In the genomic region with DNA sequence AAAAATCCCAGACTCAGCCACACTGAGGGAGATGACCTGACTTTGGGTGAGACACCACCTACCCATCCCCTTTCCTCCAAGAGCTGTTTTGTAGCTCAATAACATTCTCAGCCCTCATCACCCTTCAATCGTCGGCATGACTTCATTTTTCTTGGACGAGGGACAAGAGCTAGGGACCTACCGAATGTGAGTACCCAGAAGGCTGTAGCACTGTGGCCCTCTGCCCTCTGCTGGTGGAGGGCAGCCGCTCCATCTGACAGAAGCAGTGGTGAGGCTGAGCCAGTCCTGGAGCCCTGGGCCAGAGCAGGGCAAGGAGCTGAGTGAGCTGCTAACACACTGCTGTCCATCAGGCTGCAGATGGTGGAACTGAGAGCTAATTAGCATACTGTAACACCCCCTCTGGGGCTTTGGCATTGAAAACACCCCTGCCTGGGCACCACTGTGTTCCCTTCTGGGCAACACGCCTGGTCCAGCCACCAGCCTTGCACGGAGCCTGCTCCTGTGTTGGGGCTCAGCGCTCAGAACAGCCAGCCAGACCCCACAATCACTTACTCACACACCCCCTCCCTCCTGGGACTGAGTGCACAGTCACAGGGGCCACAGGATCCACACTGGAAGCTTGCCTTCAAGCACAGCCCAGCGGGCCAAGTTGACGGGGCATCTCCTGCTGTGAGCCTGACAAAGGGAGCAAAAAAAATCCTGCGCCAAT, we compare ENCODE assay signal across 8 cellular contexts. TPM values are rescaled to one million over a fixed set of nuclear protein-coding genes. Genes with fewer than 3 reads are reported as not detected.
DNase-seq lines count a peak whose midpoint lies in the region; ATAC-seq and TF ChIP-seq lines count a peak whose summit lies in the region.

No MANE protein-coding gene starts in this region.

- DNase-seq in A172 (ENCODE audit: low spot score), result peak; percentile 17
- DNase-seq in G401 (ENCODE audit: low spot score), result peak; percentile 54
- no peak for DNase-seq in Peyer's patch
- DNase-seq in endodermal cell, result peak; percentile 95
- no peak for DNase-seq in psoas muscle
- DNase-seq in superior temporal gyrus (ENCODE audit: extremely low spot score), result no peak
- no peak for DNase-seq in HuH-7.5 (ENCODE audit: low spot score)

- peaks cover 10% of the 10 kb centered on the region for H3K4me1 Mint-ChIP-seq in endodermal cell

- WGBS in endodermal cell (ENCODE audit: insufficient coverage in 1 of 2, insufficient read length in 1 of 2), 2 experiments, result 91 to 96% methylated on average over 6 to 11 of the region's 11 CpGs
- 50 to 58% (median 52%) methylated on average over 11 of the region's 11 CpGs for WGBS in psoas muscle, 3 donors

- H3K4me3 ChIP-seq in Peyer's patch (no peak overlapping the region), endodermal cell (ENCODE audit: low read length) (no peak overlapping the region), psoas muscle (no peak overlapping the region)

- H3K9me3 ChIP-seq in Peyer's patch, result no peaks in the 10 kb centered on the region
- peaks cover 9% of the 10 kb centered on the region for H3K9me3 ChIP-seq in endodermal cell (ENCODE audit: control insufficient read depth, low read length)
- H3K9me3 ChIP-seq in psoas muscle, result no peaks in the 10 kb centered on the region

- no peaks in the 10 kb centered on the region for H3K4me1 ChIP-seq in Peyer's patch
- no peaks in the 10 kb centered on the region for H3K4me1 ChIP-seq in endodermal cell (ENCODE audit: control insufficient read depth, insufficient read depth, low read length)
- H3K4me1 ChIP-seq in psoas muscle, result no peaks in the 10 kb centered on the region

- no peak for TF ChIP-seq POLR2A in Peyer's patch (IDR thresholded peaks at IDR 0.05)

- intact Hi-C loops in psoas muscle (cut with DNase I), result no loop called here

- H3K27me3 ChIP-seq in Peyer's patch (no peaks in the 10 kb centered on the region), endodermal cell (ENCODE audit: control insufficient read depth, insufficient read depth, low read length, poor library complexity, severe bottlenecking) (no peaks in the 10 kb centered on the region), psoas muscle (ENCODE audit: insufficient read depth in 3 of 3, low read length in 2 of 3) (peaks cover 0 to 53% (median 0%) of the 10 kb centered on the region in 3 donors)

- H3K27ac ChIP-seq in Peyer's patch, result no peak overlapping the region
- H3K27ac ChIP-seq in endodermal cell (ENCODE audit: low read depth, low read length), result no peak overlapping the region
- H3K27ac ChIP-seq in psoas muscle, result no peak overlapping the region

- ATAC-seq in psoas muscle (no peak), HG03354 (IDR thresholded peaks at IDR 0.05; ENCODE audit: poor library complexity, severe bottlenecking, unreplicated experiment) (no peak)

- H3K9me3 Mint-ChIP-seq in endodermal cell, result peaks cover 17% of the 10 kb centered on the region

- in situ Hi-C loops in G401 (cut with HindIII; ENCODE audit: low sequenced_read_pairs), result no loop called here

- peak in 4 of 6 experiments; percentile 26 to 55 (median 42) for TF ChIP-seq CTCF in Peyer's patch (IDR thresholded peaks at IDR 0.05)
- TF ChIP-seq CTCF in endodermal cell (conservative IDR thresholded peaks at IDR 0.05), result peak; percentile 75
- TF ChIP-seq CTCF in psoas muscle (IDR thresholded peaks at IDR 0.05), result peak; percentile 11

- H3K9ac ChIP-seq in endodermal cell (ENCODE audit: extremely low read depth, low read length, poor library complexity, severe bottlenecking), result no peak overlapping the region

- no peak overlapping the region for H3K27ac Mint-ChIP-seq in endodermal cell

- H3K36me3 ChIP-seq in Peyer's patch (no peaks in the 10 kb centered on the region), endodermal cell (ENCODE audit: control insufficient read depth, insufficient read depth, low read length) (no peaks in the 10 kb centered on the region), psoas muscle (ENCODE audit: insufficient read depth in 1 of 2, low read depth in 1 of 2) (no peaks in the 10 kb centered on the region)

- no peaks in the 10 kb centered on the region for H3K36me3 Mint-ChIP-seq in endodermal cell (ENCODE audit: low read depth)

- no peak overlapping the region for H3K4me3 Mint-ChIP-seq in endodermal cell

- no peaks in the 10 kb centered on the region for H3K27me3 Mint-ChIP-seq in endodermal cell (ENCODE audit: insufficient read depth)

RNA-seq across cellular contexts. Expression of a gene that starts 18.3 kb away (rescaled TPM):
- total RNA-seq in A172 (2014; rRNA removed; shearing (Covaris generic)), result 0.19 TPM in 1 of 2 replicates, not detected in the other
- total RNA-seq in G401 (2014; rRNA removed; shearing (Covaris generic)), result 0.58 and 0.98 TPM in 2 replicates
- 10 to 100 TPM in 1 of 4 donors, 1 to 10 TPM in 2, under 1 TPM in 1; 0.70 to 10.7 (median 2.2) TPM for total RNA-seq in Peyer's patch
- 100 to 1,000 TPM in 1 of 2 donors, 10 to 100 TPM in 1; 94.8 to 117 TPM for total RNA-seq in endodermal cell
- 65.3 TPM for polyA plus RNA-seq in endodermal cell (2013, experiment 1 of 2)
- polyA plus RNA-seq in endodermal cell (2013, experiment 2 of 2), result 52.5 TPM
- 1 to 10 TPM; 1.3 to 2.0 (median 1.5) TPM for total RNA-seq in psoas muscle
- polyA plus RNA-seq in psoas muscle, result under 1 TPM; 0.73 to 0.96 (median 0.82) TPM

RNA-seq across cellular contexts. Expression of a gene that starts 51.0 kb away (rescaled TPM):
- 5.4 and 5.6 TPM in 2 replicates for total RNA-seq in A172 (2014; rRNA removed; shearing (Covaris generic))
- 7.5 and 16.1 TPM in 2 replicates for total RNA-seq in G401 (2014; rRNA removed; shearing (Covaris generic))
- total RNA-seq in Peyer's patch (10 to 100 TPM in 2 of 4 donors, 1 to 10 TPM in 2; 4.4 to 24.8 (median 10.2) TPM), endodermal cell (10 to 100 TPM; 15.5 to 22.1 TPM), psoas muscle (1 to 10 TPM in 2 of 4 donors, under 1 TPM in 2; 0.79 to 1.9 (median 1.3) TPM)
- polyA plus RNA-seq in endodermal cell (2013, experiment 1 of 2), result 13.7 TPM
- polyA plus RNA-seq in endodermal cell (2013, experiment 2 of 2), result 14.4 TPM
- under 1 TPM; 0.10 to 0.96 (median 0.63) TPM for polyA plus RNA-seq in psoas muscle

Comparison
In these comparisons a context has a peak if more than half of its experiments do, and no peak if none do; other contexts are left out.
1. DNase-seq: peak in A172 (single experiment), G401 (single experiment) and endodermal cell (single experiment); none in Peyer's patch (0 of 3), psoas muscle (0 of 2), superior temporal gyrus (single experiment) and HuH-7.5 (single experiment).
2. CTCF ChIP-seq: peak in every context shown above with its lines; median percentile 75 in endodermal cell; 42 in Peyer's patch; 11 in psoas muscle.
3. RNA of a gene that starts 18.3 kb away (total RNA-seq): 94.8 to 117 TPM in endodermal cell; 0.70 to 10.7 TPM in Peyer's patch, 1.3 to 2.0 TPM in psoas muscle, 0.58 to 0.98 TPM in G401 and 0.19 TPM in A172; every median in the first group is over 4 times any median in the second.